ENCODE assay signal across 9 cellular contexts in the genomic region with DNA sequence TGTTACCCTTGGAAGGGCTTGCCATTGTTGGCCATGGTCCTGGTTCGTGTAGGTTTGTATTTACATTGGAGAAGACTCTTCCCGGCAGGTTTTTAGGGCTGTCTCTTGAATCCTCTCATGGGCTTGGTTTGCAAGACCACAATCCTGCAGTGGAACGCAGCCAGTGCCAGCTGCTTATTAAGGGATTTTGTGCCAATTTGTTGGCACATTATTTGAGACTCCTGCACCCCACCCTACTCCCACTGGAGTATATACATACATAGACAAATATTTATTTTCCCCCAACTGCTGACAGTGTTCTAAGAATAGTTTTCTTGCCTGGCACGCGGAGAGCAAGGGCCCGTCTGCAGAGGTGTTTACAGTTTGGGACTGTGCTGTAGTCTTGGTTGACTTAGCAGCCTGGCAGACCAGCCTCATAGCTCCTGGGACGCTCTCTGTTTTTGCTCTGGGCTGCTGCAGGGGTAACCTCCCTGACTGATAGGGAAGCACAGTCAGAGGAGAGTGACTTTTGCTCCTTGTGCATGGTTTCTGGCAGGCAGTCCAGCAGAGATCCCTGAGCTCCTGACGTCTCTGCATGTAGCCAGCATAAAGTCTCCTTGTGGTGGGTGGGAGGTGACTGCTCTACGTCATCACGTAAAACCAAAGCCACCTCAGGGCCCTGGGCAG. TPM values are rescaled to one million over a fixed set of nuclear protein-coding genes. Genes with fewer than 3 reads are reported as not detected.
A peak's percentile ranks its signal among the peaks of the same experiment; 100 is the strongest.
DNase-seq lines count a peak whose midpoint lies in the region; ATAC-seq and TF ChIP-seq lines count a peak whose summit lies in the region.
"Had no signal": no experiment of that assay in that cellular context is flagged by ENCODE, and none has a peak within 500 bp of the region (broad histone marks: within the 10 kb centered on the region; RNA-seq: fewer than 3 reads in every experiment).

No MANE protein-coding gene starts in this region.

- peaks cover 0 to 29% (median 0%) of the 10 kb centered on the region in 7 donors for H3K27me3 ChIP-seq in heart right ventricle
- H3K27me3 ChIP-seq in gastrocnemius medialis = no peaks in the 10 kb centered on the region
- peaks cover 21% of the 10 kb centered on the region for H3K27me3 ChIP-seq in MM.1S (replicated peaks; ENCODE audit: insufficient read depth, low read length)

- H3K36me3 ChIP-seq in heart right ventricle (no peaks in the 10 kb centered on the region), gastrocnemius medialis (no peaks in the 10 kb centered on the region), MM.1S (replicated peaks; ENCODE audit: insufficient read depth, low read length) (no peaks in the 10 kb centered on the region)

- no peaks in the 10 kb centered on the region for H3K79me2 ChIP-seq in MM.1S (ENCODE audit: low read length)

- H3K4me3 ChIP-seq in heart right ventricle (peak overlapping the region in 9 of 10 donors; percentile 20 to 96 (median 79)), gastrocnemius medialis (peak overlapping the region; percentile 34 to 82 (median 72)), MM.1S (ENCODE audit: low read length) (no peak overlapping the region)

- H3K9me2 ChIP-seq in MM.1S (replicated peaks; ENCODE audit: insufficient read depth, low read length) = no peaks in the 10 kb centered on the region

- intact Hi-C loops in heart right ventricle (cut with DNase I) = loop anchor here in 5 of 10 donors (5.0 to 10.0 kb wide), 6 partner anchors 47 to 157 kb away; no protein-coding TSS in a partner anchor
- intact Hi-C loops in gastrocnemius medialis (cut with DNase I; ENCODE audit: low total_unique reads) = loop anchor here (5.0 kb wide), 2 partner anchors 228 to 392 kb away; a partner anchor contains a TSS

- peak overlapping the region; percentile 69 to 97 (median 92) for H3K27ac ChIP-seq in heart right ventricle
- H3K27ac ChIP-seq in gastrocnemius medialis = peak overlapping the region; percentile 80 to 94 (median 82)
- H3K27ac ChIP-seq in MM.1S (ENCODE audit: low read length) = no peak overlapping the region

- H3K9ac ChIP-seq in MM.1S (ENCODE audit: low read length) = no peak overlapping the region

- H2AFZ ChIP-seq in MM.1S (ENCODE audit: low read length) = no peak overlapping the region

- H3F3A ChIP-seq in MM.1S (ENCODE audit: insufficient read depth, low read length) = peaks cover 12% of the 10 kb centered on the region

- peak in 5 of 8 donors; percentile 0 to 25 (median 5) for ATAC-seq in heart right ventricle
- peak in 1 of 2 donors; percentile 21 for ATAC-seq in gastrocnemius medialis
- ATAC-seq in esophagus mucosa = no peak
- ATAC-seq: natural killer cell had no signal

- peaks cover 24 to 80% (median 70%) of the 10 kb centered on the region in 9 donors for H3K4me1 ChIP-seq in heart right ventricle
- H3K4me1 ChIP-seq in gastrocnemius medialis = peaks cover 62 to 70% of the 10 kb centered on the region in 2 donors
- H3K4me1 ChIP-seq in MM.1S (ENCODE audit: low read length) = 0 out of 2 replicates have a peak, but pooled peaks cover 6% of the 10 kb centered on the region

- WGBS in heart right ventricle, 2 donors = 25 to 30% methylated on average over 10 of the region's 10 CpGs

- peak in 1 of 2 donors; percentile 25 for TF ChIP-seq POLR2A in gastrocnemius medialis (IDR thresholded peaks at IDR 0.05)

- in situ Hi-C loops in G401 (cut with HindIII; ENCODE audit: low sequenced_read_pairs) = no loop called here
- in situ Hi-C loops in gastrocnemius medialis (cut with MboI; ENCODE audit: low sequenced_read_pairs in 4 of 4) = loop anchor here (5.0 to 25.0 kb wide), 6 partner anchors 302 to 492 kb away; no protein-coding TSS in a partner anchor

- TF ChIP-seq CTCF in heart right ventricle (IDR thresholded peaks at IDR 0.05) = no peak
- no peak for TF ChIP-seq CTCF in gastrocnemius medialis (IDR thresholded peaks at IDR 0.05 in 4 of 5, conservative IDR thresholded peaks at IDR 0.05 in 1 of 5)
- TF ChIP-seq CTCF in MM.1S (IDR thresholded peaks at IDR 0.05; ENCODE audit: low read length) = no peak

- DNase-seq in G401 (ENCODE audit: low spot score) = peak; percentile 69
- peak; percentile 26 for DNase-seq in NCI-H446 treated with DMSO at 0.1 percent for 48 hours (lab: John Stamatoyannopoulos, UW)
- DNase-seq in heart right ventricle = peak; percentile 34 to 36
- peak; percentile 43 to 44 for DNase-seq in gastrocnemius medialis
- DNase-seq in MM.1S = no peak
- no peak for DNase-seq in Kasumi-1 (lab: John Stamatoyannopoulos, UW)
- DNase-seq: activated CD4-positive, alpha-beta memory T cell treated with anti-CD3 and anti-CD28 coated beads, Interleukin-2, amount 10 ng/mL, durations not matched to agents 7 days and 5 days; natural killer cell had no signal

- H3K4me2 ChIP-seq in MM.1S (ENCODE audit: low read depth, low read length) = no peak overlapping the region

- H3K9me3 ChIP-seq in heart right ventricle (no peaks in the 10 kb centered on the region), gastrocnemius medialis (no peaks in the 10 kb centered on the region), MM.1S (replicated peaks; ENCODE audit: insufficient read depth, low read length) (no peaks in the 10 kb centered on the region)

- no peaks in the 10 kb centered on the region for H4K20me1 ChIP-seq in MM.1S (ENCODE audit: insufficient read depth, low read length)

RNA-seq across cellular contexts. Expression of a gene that starts 1.9 kb away (rescaled TPM):
- total RNA-seq in G401 (2014; rRNA removed; shearing (Covaris generic)) = 0.06 TPM in 1 of 2 replicates, not detected in the other
- total RNA-seq in heart right ventricle = 10 to 100 TPM; 26.3 to 74.6 (median 35.4) TPM
- 10 to 100 TPM in 1 of 2 donors, 1 to 10 TPM in 1; 5.4 to 12.1 TPM for polyA plus RNA-seq in heart right ventricle
- 10 to 100 TPM in 1 of 4 donors, 1 to 10 TPM in 3; 3.9 to 11.1 (median 6.5) TPM for total RNA-seq in gastrocnemius medialis
- total RNA-seq in esophagus mucosa = 3.0 TPM

Comparison
In these comparisons a context has a peak if more than half of its experiments do, and no peak if none do; other contexts are left out.
1. DNase-seq: peak in G401 (single experiment), NCI-H446 treated with DMSO at 0.1 percent for 48 hours (single experiment), heart right ventricle (2 of 2) and gastrocnemius medialis (2 of 2); none in MM.1S (single experiment) and Kasumi-1 (0 of 2).